1 cellular context compared by ENCODE assay signal in genomic region chr2:26465981-26466471, GRCh38.
TF ChIP-seq lines count a peak whose summit lies in the region.

No MANE protein-coding gene starts in this region.

TF ChIP-seq in K562, 482 proteins besides CTCF, POLR2A, EP300 and RAD21:
- TF ChIP-seq TAF15 (IDR thresholded peaks at IDR 0.05; ENCODE audit: low read depth, low read length) = no peak
- TF ChIP-seq RAD51 (IDR thresholded peaks at IDR 0.05; ENCODE audit: borderline replicate concordance, low read depth) = no peak
- no peak for TF ChIP-seq TRIM24 (IDR thresholded peaks at IDR 0.05)
- TF ChIP-seq ZSCAN32 (CRISPR knock-in tag; IDR thresholded peaks at IDR 0.05) = no peak
- no peak for TF ChIP-seq NCOA6 (IDR thresholded peaks at IDR 0.05)
- no peak for TF ChIP-seq KDM5B (IDR thresholded peaks at IDR 0.05; ENCODE audit: insufficient replicate concordance, low read depth, low read length)
- TF ChIP-seq BCOR (IDR thresholded peaks at IDR 0.05) = peak; percentile 76
- TF ChIP-seq ARNT (IDR thresholded peaks at IDR 0.05) = no peak
- no peak for TF ChIP-seq CLOCK (CRISPR knock-in tag; IDR thresholded peaks at IDR 0.05; ENCODE audit: borderline replicate concordance)
- TF ChIP-seq PHTF2 (CRISPR knock-in tag; IDR thresholded peaks at IDR 0.05) = no peak
- peak; percentile 89 for TF ChIP-seq ZFP36 (IDR thresholded peaks at IDR 0.05; ENCODE audit: low read depth, low read length, partially characterized antibody)
- no peak for TF ChIP-seq HDAC1 (IDR thresholded peaks at IDR 0.05)
- no peak for TF ChIP-seq C11orf30 (IDR thresholded peaks at IDR 0.05; ENCODE audit: low read depth)
- TF ChIP-seq RBM25 (IDR thresholded peaks at IDR 0.05; ENCODE audit: low read depth, low read length, severe bottlenecking) = peak; percentile 57
- no peak for TF ChIP-seq CBFA2T2 (conservative IDR thresholded peaks at IDR 0.05)
- TF ChIP-seq KDM1A (IDR thresholded peaks at IDR 0.05) = 0 out of 4 replicates have a peak, but pooled peaks of 1 of the 2 experiments have one; percentile 35
- TF ChIP-seq PKNOX1 (IDR thresholded peaks at IDR 0.05) = peak; percentile 26; the same call in 1 of the 2 replicates
- peak; percentile 64 for TF ChIP-seq ADNP (tag; IDR thresholded peaks at IDR 0.05)
- no peak for TF ChIP-seq ATF7 (IDR thresholded peaks at IDR 0.05)
- no peak for TF ChIP-seq GTF3C2 (IDR thresholded peaks at IDR 0.05; ENCODE audit: borderline replicate concordance, extremely low read depth, insufficient read length)
- no peak for TF ChIP-seq ZNF507 (tag; conservative IDR thresholded peaks at IDR 0.05)
- TF ChIP-seq PRDM10 (IDR thresholded peaks at IDR 0.05; ENCODE audit: partially characterized antibody) = no peak
- TF ChIP-seq ZNF263 (CRISPR knock-in tag; IDR thresholded peaks at IDR 0.05; ENCODE audit: borderline replicate concordance) = no peak
- TF ChIP-seq MIER1 (IDR thresholded peaks at IDR 0.05; ENCODE audit: low read depth) = no peak
- no peak for TF ChIP-seq XRCC3 (IDR thresholded peaks at IDR 0.05)
- TF ChIP-seq ZNF282 (CRISPR knock-in tag; IDR thresholded peaks at IDR 0.05) = no peak
- TF ChIP-seq RBBP5 (IDR thresholded peaks at IDR 0.05; ENCODE audit: borderline replicate concordance, insufficient read depth, low read length, poor library complexity, severe bottlenecking) = no peak
- no peak for TF ChIP-seq U2AF1 (optimal IDR thresholded peaks at IDR 0.05; ENCODE audit: low read depth, low read length)
- no peak for TF ChIP-seq HMGXB4 (CRISPR knock-in tag; IDR thresholded peaks at IDR 0.05)
- no peak for TF ChIP-seq ZBTB11 (CRISPR knock-in tag; IDR thresholded peaks at IDR 0.05)
- TF ChIP-seq ZBTB1 (CRISPR knock-in tag; IDR thresholded peaks at IDR 0.05; ENCODE audit: borderline replicate concordance, low read depth) = no peak
